ENCODE assay signal across 9 cellular contexts in genomic region chr3:8503871-8504610, GRCh38. TPM values are rescaled to one million over a fixed set of nuclear protein-coding genes. Genes with fewer than 3 reads are reported as not detected.
DNase-seq lines count a peak whose midpoint lies in the region; ATAC-seq, FAIRE-seq and TF ChIP-seq lines count a peak whose summit lies in the region.
"Had no signal": no experiment of that assay in that cellular context is flagged by ENCODE, and none has a peak within 500 bp of the region (broad histone marks: within the 10 kb centered on the region; RNA-seq: fewer than 3 reads in every experiment).

No MANE protein-coding gene starts in this region.

- H3K9me3 ChIP-seq in HepG2 (ENCODE audit: low read length) (no peaks in the 10 kb centered on the region), right lobe of liver (no peaks in the 10 kb centered on the region), HAP-1 (no peaks in the 10 kb centered on the region)

- no peaks in the 10 kb centered on the region for H4K20me1 ChIP-seq in HepG2 (ENCODE audit: insufficient read depth, low read length)

- H3K4me2 ChIP-seq in HepG2 (ENCODE audit: low read depth, low read length), result no peak overlapping the region

- H3K4me1 ChIP-seq in HepG2 (ENCODE audit: insufficient read depth, low read length) (peaks cover 60% of the 10 kb centered on the region), right lobe of liver (peaks cover 0 to 30% (median 15%) of the 10 kb centered on the region in 4 donors), urinary bladder (ENCODE audit: insufficient read depth) (no peaks in the 10 kb centered on the region), HAP-1 (peaks cover 26% of the 10 kb centered on the region)

- TF ChIP-seq RAD21 in HepG2 (CRISPR knock-in tag; IDR thresholded peaks at IDR 0.05), result no peak

- POLR2A ChIA-PET in HepG2 (lab: Yijun Ruan, JAX), result no interaction called here

- no peak for TF ChIP-seq CTCF in HepG2 (CRISPR knock-in tag; IDR thresholded peaks at IDR 0.05)
- no peak for TF ChIP-seq CTCF in right lobe of liver (IDR thresholded peaks at IDR 0.05)

- H3K36me3 ChIP-seq in HepG2 (replicated peaks in 1 of 2; ENCODE audit: control insufficient read depth in 1 of 2, insufficient read depth in 2 of 2, low read length in 2 of 2) (no peaks in the 10 kb centered on the region), right lobe of liver (no peaks in the 10 kb centered on the region), urinary bladder (ENCODE audit: insufficient read depth) (no peaks in the 10 kb centered on the region), HAP-1 (replicated peaks) (no peaks in the 10 kb centered on the region)

- H3K79me2 ChIP-seq in HepG2 (ENCODE audit: insufficient read depth, low read length), result no peaks in the 10 kb centered on the region

- no peak overlapping the region for H3K9ac ChIP-seq in HepG2 (ENCODE audit: insufficient read depth, low read depth, low read length)

- H3K27ac ChIP-seq in HepG2 (ENCODE audit: extremely low read length, insufficient read depth, low read length), result no peak overlapping the region
- no peak overlapping the region for H3K27ac ChIP-seq in right lobe of liver
- H3K27ac ChIP-seq in urinary bladder (ENCODE audit: low read depth), result peak overlapping the region; percentile 60

- in situ Hi-C loops in HepG2 (cut with HindIII; ENCODE audit: extremely low pct_ligation_motif_present, low pct_unique_long_range_greater_than_20kb), result loop anchor here (5.0 kb wide), 1 partner anchor 62 kb away; no protein-coding TSS in a partner anchor
- in situ Hi-C loops in HAP-1 (cut with MboI; ENCODE audit: low sequenced_read_pairs), result no loop called here

- CTCF ChIA-PET in HepG2 (lab: Yijun Ruan, JAX; ENCODE audit: low intra/inter-chr PET ratio, low total read pairs), result no interaction called here

- no peak for FAIRE-seq in HepG2 (lab: Jason Lieb, UNC)
- FAIRE-seq: islet of Langerhans had no signal

- ATAC-seq in HepG2 (no peak), right lobe of liver (no peak)

- TF ChIP-seq POLR2A in HepG2 (IDR thresholded peaks at IDR 0.05; ENCODE audit: insufficient read depth in 1 of 2, low read depth in 2 of 2, low read length in 2 of 2), result no peak
- TF ChIP-seq POLR2A in right lobe of liver (IDR thresholded peaks at IDR 0.05), result no peak

- H3K4me3 ChIP-seq in HepG2 (replicated peaks in 1 of 3; ENCODE audit: insufficient read depth in 1 of 3, low read depth in 2 of 3, low read length in 3 of 3) (no peak overlapping the region), right lobe of liver (no peak overlapping the region), urinary bladder (ENCODE audit: low read depth, low read length) (peak overlapping the region; percentile 21), HAP-1 (no peak overlapping the region)

- DNase-seq in HepG2 (ENCODE audit: low spot score) (peak; percentile 47), right lobe of liver (no peak), SK-N-DZ (ENCODE audit: low spot score) (peak; percentile 37), left kidney (ENCODE audit: low read depth, low spot score) (peak; percentile 66), HAP-1 (ENCODE audit: low spot score in 2 of 2) (no peak), NCI-H524 treated with DMSO at 0.1 percent for 48 hours (lab: John Stamatoyannopoulos, UW) (no peak), posterior vena cava (ENCODE audit: low spot score) (no peak)

- 93% methylated on average over 8 of the region's 8 CpGs for WGBS in HepG2 (ENCODE audit: low lambda C conversion rate)
- 69% methylated on average over 8 of the region's 8 CpGs for WGBS in right lobe of liver (ENCODE audit: insufficient coverage, low coverage, low lambda C conversion rate, missing lambda C conversion rate)
- 18% methylated on average over 8 of the region's 8 CpGs for WGBS in urinary bladder

- H3K27me3 ChIP-seq in HepG2 (ENCODE audit: control insufficient read depth in 1 of 2, insufficient read depth in 2 of 2, low read length in 2 of 2), result no peaks in the 10 kb centered on the region
- H3K27me3 ChIP-seq in right lobe of liver, result no peaks in the 10 kb centered on the region
- H3K27me3 ChIP-seq in HAP-1 (ENCODE audit: low read depth), result no peaks in the 10 kb centered on the region

- no TSS peak for BruUV-seq in HepG2 (replicated peaks; lab: Mats Ljungman, UMichigan)

- intact Hi-C loops in HepG2 (cut with micrococcal nuclease; ENCODE audit: unreplicated experiment) (loop anchor here (10.0 kb wide), 1 partner anchor 101 kb away; no protein-coding TSS in a partner anchor), right lobe of liver (cut with DNase I) (no loop called here), posterior vena cava (cut with DNase I) (no loop called here)

- H2AFZ ChIP-seq in HepG2 (ENCODE audit: low read length), result no peak overlapping the region

- TF ChIP-seq EP300 in HepG2 (IDR thresholded peaks at IDR 0.05; ENCODE audit: low read depth in 2 of 2, low read length in 2 of 2) (no peak), HepG2 (CRISPR knock-in tag; IDR thresholded peaks at IDR 0.05; ENCODE audit: borderline replicate concordance) (no peak)

TF ChIP-seq in HepG2, 621 proteins besides CTCF, POLR2A, EP300 and RAD21 (continues in another document):
- TF ChIP-seq ZNF274 (CRISPR knock-in tag; IDR thresholded peaks at IDR 0.05) (no peak), SUZ12 (IDR thresholded peaks at IDR 0.05; ENCODE audit: low read depth, low read length) (no peak), GPN1 (CRISPR knock-in tag; IDR thresholded peaks at IDR 0.05; ENCODE audit: borderline replicate concordance) (no peak), MED8 (CRISPR knock-in tag; IDR thresholded peaks at IDR 0.05; ENCODE audit: insufficient replicate concordance) (no peak), ZNF33A (CRISPR knock-in tag; IDR thresholded peaks at IDR 0.05; ENCODE audit: borderline replicate concordance) (no peak), ZNF138 (CRISPR knock-in tag; IDR thresholded peaks at IDR 0.05; ENCODE audit: low read depth) (no peak), ZBTB4 (CRISPR knock-in tag; IDR thresholded peaks at IDR 0.05; ENCODE audit: borderline replicate concordance) (no peak), ZNF317 (CRISPR knock-in tag; IDR thresholded peaks at IDR 0.05) (no peak), ZNF383 (CRISPR knock-in tag; IDR thresholded peaks at IDR 0.05; ENCODE audit: borderline replicate concordance) (no peak), ELF4 (CRISPR knock-in tag; IDR thresholded peaks at IDR 0.05; ENCODE audit: borderline replicate concordance) (no peak), AGO2 (optimal IDR thresholded peaks at IDR 0.05; ENCODE audit: low read depth, low read length) (no peak), PHF21A (CRISPR knock-in tag; IDR thresholded peaks at IDR 0.05) (no peak)

RNA-seq across cellular contexts. Expression of gene LMCD1, which starts 2.4 kb away (rescaled TPM):
- total RNA-seq in HepG2 (2016; rRNA removed; fragmentation: Illumina TruSeq; extraction: Trizol) (6.1 and 6.2 TPM in 2 replicates), right lobe of liver (10 to 100 TPM in 3 of 6 experiments, 1 to 10 TPM in 3; 3.0 to 24.0 (median 8.4) TPM), urinary bladder (34.3 TPM), posterior vena cava (100 to 1,000 TPM; 221 to 834 TPM)
- total RNA-seq in HepG2 (2016; cell fraction: cytosol; rRNA removed; fragmentation: Illumina TruSeq; extraction: Trizol; ENCODE audit: low read depth), result 1.7 and 2.4 TPM in 2 replicates
- total RNA-seq in HepG2 (2016; cell fraction: insoluble cytoplasmic fraction; rRNA removed; fragmentation: Illumina TruSeq; extraction: Trizol), result 5.4 and 5.9 TPM in 2 replicates
- 4.3 and 4.7 TPM in 2 replicates for total RNA-seq in HepG2 (2016; cell fraction: membrane; rRNA removed; fragmentation: Illumina TruSeq; extraction: Trizol)
- total RNA-seq in HepG2 (2016; cell fraction: nucleus; rRNA removed; fragmentation: Illumina TruSeq; extraction: Trizol), result 3.8 and 6.4 TPM in 2 replicates
- polyA plus RNA-seq in HepG2 (2011; rRNA removed) (6.1 and 7.1 TPM in 2 replicates), urinary bladder (163 TPM)
- polyA plus RNA-seq in HepG2 (2011; cell fraction: cytosol; rRNA removed), result 5.3 and 8.6 TPM in 2 replicates
- polyA plus RNA-seq in HepG2 (2011; cell fraction: nucleus; rRNA removed), result 4.5 and 4.6 TPM in 2 replicates
- polyA plus RNA-seq in HepG2 (2012), result 8.2 and 10.5 TPM in 2 replicates
- polyA plus RNA-seq in HepG2 (2016; cell fraction: cytosol; fragmentation: Illumina TruSeq; extraction: Trizol; ENCODE audit: low read depth), result 1.5 and 2.2 TPM in 2 replicates
- polyA plus RNA-seq in HepG2 (2016; cell fraction: insoluble cytoplasmic fraction; fragmentation: Illumina TruSeq; extraction: Trizol; ENCODE audit: low read depth), result 6.6 and 6.8 TPM in 2 replicates
- 3.0 and 3.5 TPM in 2 replicates for polyA plus RNA-seq in HepG2 (2016; cell fraction: membrane; fragmentation: Illumina TruSeq; extraction: Trizol; ENCODE audit: low read depth)
- 3.4 and 4.0 TPM in 2 replicates for polyA plus RNA-seq in HepG2 (2016; cell fraction: nucleus; fragmentation: Illumina TruSeq; extraction: Trizol; ENCODE audit: insufficient read depth, low read depth)
- polyA minus RNA-seq in HepG2 (2011; rRNA and poly(A)+ RNA removed; ENCODE audit: low replicate concordance), result 0.09 and 5.2 TPM in 2 replicates
- polyA minus RNA-seq in HepG2 (2011; cell fraction: cytosol; rRNA and poly(A)+ RNA removed), result 3.3 and 4.0 TPM in 2 replicates
- 4.4 and 9.5 TPM in 2 replicates for polyA minus RNA-seq in HepG2 (2011; cell fraction: nucleus; rRNA and poly(A)+ RNA removed)
- polyA plus RNA-seq in SK-N-DZ (2014; cell fraction: cytosol; rRNA removed), result 5.5 and 9.0 TPM in 2 replicates
- polyA plus RNA-seq in SK-N-DZ (2014; cell fraction: nucleus; rRNA removed), result 2.7 and 5.4 TPM in 2 replicates

Comparison
In these comparisons a context has a peak if more than half of its experiments do, and no peak if none do; other contexts are left out.
1. DNase-seq: peak in HepG2 (single experiment), SK-N-DZ (single experiment) and left kidney (single experiment); none in right lobe of liver (0 of 3), HAP-1 (0 of 2), NCI-H524 treated with DMSO at 0.1 percent for 48 hours (single experiment) and posterior vena cava (single experiment).